ENCODE assay signal across 8 cellular contexts in the genomic region with DNA sequence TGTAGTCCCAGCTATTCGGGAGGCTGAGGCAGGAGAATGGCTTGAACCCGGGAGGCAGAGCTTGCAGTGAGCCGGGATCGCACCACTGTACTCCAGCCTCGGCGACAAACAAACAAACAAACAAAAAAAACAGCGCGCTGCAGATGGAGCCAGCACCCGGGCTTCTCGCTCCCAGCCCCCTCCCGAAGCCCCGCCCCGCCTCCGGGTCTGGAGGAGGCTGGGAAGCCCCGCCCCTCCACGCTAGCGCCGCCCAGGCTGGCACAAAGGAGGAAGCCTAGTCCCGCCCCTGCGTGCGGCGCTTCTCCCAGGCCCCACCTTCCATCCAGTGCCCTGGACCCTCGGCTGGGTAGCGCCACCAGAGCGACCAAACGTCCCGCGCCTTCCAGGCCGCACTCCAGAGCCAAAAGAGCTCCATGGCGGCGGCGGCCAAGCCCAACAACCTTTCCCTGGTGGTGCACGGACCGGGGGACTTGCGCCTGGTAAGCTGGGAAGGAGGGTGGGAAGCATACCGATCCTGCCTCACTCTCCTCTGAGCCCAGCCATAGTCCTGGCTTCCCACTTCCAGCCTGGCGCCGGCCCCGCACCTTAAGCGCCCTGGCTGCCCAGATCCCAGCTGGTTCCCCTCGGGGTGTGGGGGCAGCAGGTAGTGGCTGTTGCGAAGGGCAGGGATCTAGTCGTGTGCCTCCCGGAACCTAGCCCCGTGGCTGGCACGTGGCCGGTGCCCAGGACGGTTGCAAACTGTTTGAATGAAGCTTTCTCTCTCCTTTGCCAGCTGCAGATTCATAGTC. TPM values are rescaled to one million over a fixed set of nuclear protein-coding genes. Genes with fewer than 3 reads are reported as not detected.
A peak's percentile ranks its signal among the peaks of the same experiment; 100 is the strongest.
DNase-seq lines count a peak whose midpoint lies in the region; ATAC-seq and TF ChIP-seq lines count a peak whose summit lies in the region.

A gene (plus strand): TSS at position 325 of the 788 bp plus-strand sequence. CDS start 89 bp downstream, at position 414.

- peak within 1 kb of the TSS; percentile 85 for H3K4me3 ChIP-seq in AG04449 (ENCODE audit: low read depth, low read length)
- H3K4me3 ChIP-seq in cardiac fibroblast (replicated peaks in 1 of 2; ENCODE audit: low read depth in 2 of 2, low read length in 2 of 2): peak within 1 kb of the TSS; percentile 75 to 86

- no peak for TF ChIP-seq CTCF in AG04449 (IDR thresholded peaks at IDR 0.05; ENCODE audit: insufficient read depth, low read length, missing control alignments)
- TF ChIP-seq CTCF in WTC11 (IDR thresholded peaks at IDR 0.05): no peak
- no peak for TF ChIP-seq CTCF in cardiac fibroblast (IDR thresholded peaks at IDR 0.05; ENCODE audit: low read depth, low read length)

- H3K9me3 Mint-ChIP-seq in WTC11 (peaks cover 16% of the 10 kb centered on the region), immature natural killer cell (no peaks in the 10 kb centered on the region)

- CTCF ChIA-PET in AG04449 (lab: Yijun Ruan, JAX) (interaction anchor here (0.9 to 2.4 kb wide), 5 partner anchors 9 to 102 kb away, joined by 3 to 21 read pairs (median 5); no protein-coding TSS in a partner anchor), WTC11 (lab: Charles Lee) (interaction anchor here (1.3 to 2.4 kb wide), 2 partner anchors 14 to 95 kb away, joined by 4 to 10 read pairs; no protein-coding TSS in a partner anchor)

- no peak for DNase-seq in AG04449 (ENCODE audit: low read depth, low spot score)
- DNase-seq in NCI-H2227 (lab: John Stamatoyannopoulos, UW; ENCODE audit: unreplicated experiment): peak; percentile 93
- peak; percentile 99 for DNase-seq in WTC11 (ENCODE audit: low spot score)
- peak; percentile 75 to 86 for DNase-seq in cardiac fibroblast (ENCODE audit: low read depth in 2 of 2)
- DNase-seq in immature natural killer cell: peak; percentile 81 to 84 (median 84)
- DNase-seq in smooth muscle cell of the brain vasculature (ENCODE audit: low read depth, low spot score): peak; percentile 62

- H3K4me1 Mint-ChIP-seq in WTC11 (peaks cover 23% of the 10 kb centered on the region), immature natural killer cell (peaks cover 9 to 16% of the 10 kb centered on the region in 2 donors)

- H3K36me3 Mint-ChIP-seq in WTC11: peaks cover 9% of the 10 kb centered on the region
- peaks cover 0 to 3% (median 0%) of the 10 kb centered on the region in 3 donors for H3K36me3 Mint-ChIP-seq in immature natural killer cell

- POLR2A ChIA-PET in AG04449 (lab: Yijun Ruan, JAX): interaction anchor here (0.6 kb wide), 1 partner anchor 753 kb away, joined by 3 read pairs; no protein-coding TSS in a partner anchor
- POLR2A ChIA-PET in WTC11 (lab: Charles Lee): interaction anchor here (0.6 kb wide), 1 partner anchor 95 kb away, joined by 3 read pairs; no protein-coding TSS in a partner anchor

- H3K27me3 Mint-ChIP-seq in WTC11 (ENCODE audit: low read depth) (peaks cover 34% of the 10 kb centered on the region), immature natural killer cell (ENCODE audit: low read depth in 3 of 3) (peaks cover 1 to 3% (median 1%) of the 10 kb centered on the region in 3 donors)

- H3K4me3 Mint-ChIP-seq in WTC11 (peak within 1 kb of the TSS; percentile 80), immature natural killer cell (peak within 1 kb of the TSS; percentile 80 to 92 (median 90))

- H3K27ac Mint-ChIP-seq in WTC11 (peak within 1 kb of the TSS; percentile 32; the same call in 1 of the 2 replicates), immature natural killer cell (peak within 1 kb of the TSS in 4 of 6 donors; percentile 36 to 92 (median 58))

- ATAC-seq in GM18870 (IDR thresholded peaks at IDR 0.05; ENCODE audit: unreplicated experiment) (peak; percentile 62), HG03108 (IDR thresholded peaks at IDR 0.05; ENCODE audit: unreplicated experiment) (peak; percentile 97), WTC11 (peak; percentile 99)

TF ChIP-seq in WTC11, 78 proteins besides CTCF, POLR2A, EP300 and RAD21 (continues in another document):
- TF ChIP-seq TP53 (CRISPR knock-in tag; IDR thresholded peaks at IDR 0.05) (no peak), HMGA2 (CRISPR knock-in tag; IDR thresholded peaks at IDR 0.05) (no peak), RORB (CRISPR knock-in tag; IDR thresholded peaks at IDR 0.05) (no peak), ELF4 (CRISPR knock-in tag; IDR thresholded peaks at IDR 0.05; ENCODE audit: low read depth) (no peak), ZNF317 (CRISPR knock-in tag; IDR thresholded peaks at IDR 0.05; ENCODE audit: borderline replicate concordance, low read depth) (no peak), PRRX2 (CRISPR knock-in tag; IDR thresholded peaks at IDR 0.05) (no peak), FOXJ3 (CRISPR knock-in tag; IDR thresholded peaks at IDR 0.05; ENCODE audit: borderline replicate concordance) (no peak), RELA (CRISPR knock-in tag; IDR thresholded peaks at IDR 0.05; ENCODE audit: borderline replicate concordance) (no peak), ESRRA (CRISPR knock-in tag; IDR thresholded peaks at IDR 0.05; ENCODE audit: borderline replicate concordance) (peak; percentile 38; the same call in 1 of the 2 replicates)
- TF ChIP-seq, protein P1, sequence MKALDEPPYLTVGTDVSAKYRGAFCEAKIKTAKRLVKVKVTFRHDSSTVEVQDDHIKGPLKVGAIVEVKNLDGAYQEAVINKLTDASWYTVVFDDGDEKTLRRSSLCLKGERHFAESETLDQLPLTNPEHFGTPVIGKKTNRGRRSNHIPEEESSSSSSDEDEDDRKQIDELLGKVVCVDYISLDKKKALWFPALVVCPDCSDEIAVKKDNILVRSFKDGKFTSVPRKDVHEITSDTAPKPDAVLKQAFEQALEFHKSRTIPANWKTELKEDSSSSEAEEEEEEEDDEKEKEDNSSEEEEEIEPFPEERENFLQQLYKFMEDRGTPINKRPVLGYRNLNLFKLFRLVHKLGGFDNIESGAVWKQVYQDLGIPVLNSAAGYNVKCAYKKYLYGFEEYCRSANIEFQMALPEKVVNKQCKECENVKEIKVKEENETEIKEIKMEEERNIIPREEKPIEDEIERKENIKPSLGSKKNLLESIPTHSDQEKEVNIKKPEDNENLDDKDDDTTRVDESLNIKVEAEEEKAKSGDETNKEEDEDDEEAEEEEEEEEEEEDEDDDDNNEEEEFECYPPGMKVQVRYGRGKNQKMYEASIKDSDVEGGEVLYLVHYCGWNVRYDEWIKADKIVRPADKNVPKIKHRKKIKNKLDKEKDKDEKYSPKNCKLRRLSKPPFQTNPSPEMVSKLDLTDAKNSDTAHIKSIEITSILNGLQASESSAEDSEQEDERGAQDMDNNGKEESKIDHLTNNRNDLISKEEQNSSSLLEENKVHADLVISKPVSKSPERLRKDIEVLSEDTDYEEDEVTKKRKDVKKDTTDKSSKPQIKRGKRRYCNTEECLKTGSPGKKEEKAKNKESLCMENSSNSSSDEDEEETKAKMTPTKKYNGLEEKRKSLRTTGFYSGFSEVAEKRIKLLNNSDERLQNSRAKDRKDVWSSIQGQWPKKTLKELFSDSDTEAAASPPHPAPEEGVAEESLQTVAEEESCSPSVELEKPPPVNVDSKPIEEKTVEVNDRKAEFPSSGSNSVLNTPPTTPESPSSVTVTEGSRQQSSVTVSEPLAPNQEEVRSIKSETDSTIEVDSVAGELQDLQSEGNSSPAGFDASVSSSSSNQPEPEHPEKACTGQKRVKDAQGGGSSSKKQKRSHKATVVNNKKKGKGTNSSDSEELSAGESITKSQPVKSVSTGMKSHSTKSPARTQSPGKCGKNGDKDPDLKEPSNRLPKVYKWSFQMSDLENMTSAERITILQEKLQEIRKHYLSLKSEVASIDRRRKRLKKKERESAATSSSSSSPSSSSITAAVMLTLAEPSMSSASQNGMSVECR (CRISPR knock-in tag; IDR thresholded peaks at IDR 0.05; ENCODE audit: borderline replicate concordance): no peak; the same call in 1 of the 2 replicates
- TF ChIP-seq, protein P2, sequence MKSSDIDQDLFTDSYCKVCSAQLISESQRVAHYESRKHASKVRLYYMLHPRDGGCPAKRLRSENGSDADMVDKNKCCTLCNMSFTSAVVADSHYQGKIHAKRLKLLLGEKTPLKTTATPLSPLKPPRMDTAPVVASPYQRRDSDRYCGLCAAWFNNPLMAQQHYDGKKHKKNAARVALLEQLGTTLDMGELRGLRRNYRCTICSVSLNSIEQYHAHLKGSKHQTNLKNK (CRISPR knock-in tag; IDR thresholded peaks at IDR 0.05): no peak
- TF ChIP-seq, protein P3, sequence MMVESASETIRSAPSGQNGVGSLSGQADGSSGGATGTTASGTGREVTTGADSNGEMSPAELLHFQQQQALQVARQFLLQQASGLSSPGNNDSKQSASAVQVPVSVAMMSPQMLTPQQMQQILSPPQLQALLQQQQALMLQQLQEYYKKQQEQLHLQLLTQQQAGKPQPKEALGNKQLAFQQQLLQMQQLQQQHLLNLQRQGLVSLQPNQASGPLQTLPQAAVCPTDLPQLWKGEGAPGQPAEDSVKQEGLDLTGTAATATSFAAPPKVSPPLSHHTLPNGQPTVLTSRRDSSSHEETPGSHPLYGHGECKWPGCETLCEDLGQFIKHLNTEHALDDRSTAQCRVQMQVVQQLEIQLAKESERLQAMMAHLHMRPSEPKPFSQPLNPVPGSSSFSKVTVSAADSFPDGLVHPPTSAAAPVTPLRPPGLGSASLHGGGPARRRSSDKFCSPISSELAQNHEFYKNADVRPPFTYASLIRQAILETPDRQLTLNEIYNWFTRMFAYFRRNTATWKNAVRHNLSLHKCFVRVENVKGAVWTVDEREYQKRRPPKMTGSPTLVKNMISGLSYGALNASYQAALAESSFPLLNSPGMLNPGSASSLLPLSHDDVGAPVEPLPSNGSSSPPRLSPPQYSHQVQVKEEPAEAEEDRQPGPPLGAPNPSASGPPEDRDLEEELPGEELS (CRISPR knock-in tag; IDR thresholded peaks at IDR 0.05): peak; percentile 81; the same call in 1 of the 2 replicates

RNA-seq across cellular contexts. Expression of the gene that starts here (rescaled TPM):
- total RNA-seq in WTC11 (2021): 46.2 to 48.9 TPM (median 46.4 TPM) in 3 replicates
- 1 to 10 TPM in 2 of 3 donors, under 1 TPM in 1; 0.84 to 6.1 (median 5.8) TPM for polyA plus RNA-seq in immature natural killer cell
